Comparison of ENCODE assay signal across 9 cellular contexts in genomic region chr4:114378306-114378903, GRCh38.
A peak's percentile ranks its signal among the peaks of the same experiment; 100 is the strongest.
DNase-seq lines count a peak whose midpoint lies in the region; TF ChIP-seq lines count a peak whose summit lies in the region.
"Had no signal": no experiment of that assay in that cellular context is flagged by ENCODE, and none has a peak within 500 bp of the region (broad histone marks: within the 10 kb centered on the region; RNA-seq: fewer than 3 reads in every experiment).

No MANE protein-coding gene starts in this region.

- H3K27ac ChIP-seq in tibial nerve = no peak overlapping the region

- TF ChIP-seq CTCF in chondrocyte (IDR thresholded peaks at IDR 0.05) (peak; percentile 97), tibial nerve (IDR thresholded peaks at IDR 0.05) (peak in 2 of 5 experiments; percentile 13 to 43)

- H3K36me3 Mint-ChIP-seq in chondrocyte (ENCODE audit: low read depth) (no peaks in the 10 kb centered on the region), immature natural killer cell (no peaks in the 10 kb centered on the region)

- H3K27ac Mint-ChIP-seq in chondrocyte (ENCODE audit: unreplicated experiment) (no peak overlapping the region), immature natural killer cell (no peak overlapping the region)

- H3K4me3 ChIP-seq in MG63 = no peak overlapping the region
- no peak overlapping the region for H3K4me3 ChIP-seq in tibial nerve
- H3K4me3 ChIP-seq: lung had no signal

- 56% methylated on average over 4 of the region's 4 CpGs for WGBS in tibial nerve, 2 donors

- H3K9me3 Mint-ChIP-seq in chondrocyte (ENCODE audit: low read depth) (no peaks in the 10 kb centered on the region), immature natural killer cell (no peaks in the 10 kb centered on the region)

- no peaks in the 10 kb centered on the region for H3K36me3 ChIP-seq in MG63
- no peaks in the 10 kb centered on the region for H3K36me3 ChIP-seq in tibial nerve

- DNase-seq in DMS153 treated with DMSO at 0.1 percent for 48 hours (lab: John Stamatoyannopoulos, UW; ENCODE audit: unreplicated experiment) = peak; percentile 27
- peak; percentile 18 for DNase-seq in MG63
- DNase-seq in chondrocyte (ENCODE audit: low spot score) = no peak
- DNase-seq in lung microvascular endothelial cell (ENCODE audit: low read depth in 2 of 2) = peak; percentile 45 to 64
- no peak for DNase-seq in globus pallidus (ENCODE audit: low spot score)
- no peak for DNase-seq in germinal center (ENCODE audit: low spot score)
- no peak for DNase-seq in immature natural killer cell
- DNase-seq in tibial nerve (ENCODE audit: low spot score in 2 of 2) = no peak

- no peaks in the 10 kb centered on the region for H3K27me3 ChIP-seq in MG63
- no peaks in the 10 kb centered on the region for H3K27me3 ChIP-seq in tibial nerve

- no peak overlapping the region for H3K4me3 Mint-ChIP-seq in chondrocyte (ENCODE audit: unreplicated experiment)
- H3K4me3 Mint-ChIP-seq in immature natural killer cell = no peak overlapping the region

- H3K4me1 Mint-ChIP-seq in chondrocyte (ENCODE audit: low read depth) = peaks cover 13% of the 10 kb centered on the region
- no peaks in the 10 kb centered on the region for H3K4me1 Mint-ChIP-seq in immature natural killer cell

- TF ChIP-seq POLR2A in tibial nerve (IDR thresholded peaks at IDR 0.05) = no peak

- H3K27me3 Mint-ChIP-seq in chondrocyte (ENCODE audit: low read depth) (no peaks in the 10 kb centered on the region), immature natural killer cell (ENCODE audit: low read depth in 3 of 3) (no peaks in the 10 kb centered on the region)

- 0 out of 2 replicates have a peak, but pooled peaks cover under 1% of the 10 kb centered on the region for H3K9me3 ChIP-seq in MG63
- H3K9me3 ChIP-seq in tibial nerve = no peaks in the 10 kb centered on the region

- H3K4me1 ChIP-seq in tibial nerve = peaks cover 0 to under 1% (median 0%) of the 10 kb centered on the region in 4 donors

- no peak for TF ChIP-seq EP300 in tibial nerve (IDR thresholded peaks at IDR 0.05)

Comparison
In these comparisons a context has a peak if more than half of its experiments do, and no peak if none do; other contexts are left out.
1. DNase-seq: peak in DMS153 treated with DMSO at 0.1 percent for 48 hours (single experiment), MG63 (single experiment) and lung microvascular endothelial cell (2 of 2); none in chondrocyte (single experiment), globus pallidus (single experiment), germinal center (single experiment), immature natural killer cell (0 of 3) and tibial nerve (0 of 2).